In the genomic region with DNA sequence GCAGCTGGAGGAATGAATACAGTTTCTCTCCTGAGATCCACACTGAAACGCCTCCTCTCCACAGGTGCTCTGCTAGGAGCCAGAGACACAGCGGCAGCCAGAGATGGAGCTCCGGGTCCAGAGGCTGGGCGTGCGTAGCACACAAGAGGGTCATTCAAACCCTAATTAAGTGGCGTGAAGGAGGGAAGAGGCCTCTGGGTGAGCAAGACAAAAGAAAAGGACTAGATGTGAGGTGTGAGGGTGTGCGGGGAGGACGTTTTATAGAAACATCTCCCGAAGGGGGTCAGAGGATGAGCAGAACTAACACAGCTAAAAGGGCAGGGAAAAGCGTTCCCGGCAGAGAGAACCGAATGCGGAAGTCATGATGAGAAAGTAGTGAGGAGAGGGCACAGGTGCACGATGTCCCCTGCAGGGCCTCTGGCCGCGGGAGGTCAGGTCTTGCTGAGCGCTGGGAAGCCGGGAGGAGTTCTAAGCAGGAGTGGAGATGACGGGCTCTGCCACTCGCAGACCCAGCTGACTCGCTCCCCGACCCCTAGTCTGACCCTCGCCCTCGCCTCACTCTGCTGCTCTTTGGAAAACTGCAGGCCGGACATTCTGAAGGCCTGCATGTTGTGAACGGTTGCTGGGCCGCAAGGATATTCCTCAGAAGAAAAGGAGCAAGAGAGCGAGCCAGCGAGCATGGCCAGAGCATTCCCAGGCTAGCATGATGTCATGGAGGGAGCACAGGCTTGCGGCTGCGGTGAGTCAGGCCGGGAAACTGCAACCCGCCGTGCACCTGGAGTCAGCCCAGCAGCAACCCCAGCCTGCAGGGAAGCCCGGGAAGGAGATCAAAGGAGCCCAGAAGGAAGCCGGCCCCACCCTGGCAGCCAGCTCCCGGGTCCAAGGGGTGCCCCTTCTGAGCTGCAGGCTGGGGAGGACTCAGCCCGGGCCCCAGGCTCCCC, we compare ENCODE assay signal across 9 cellular contexts. TPM values are rescaled to one million over a fixed set of nuclear protein-coding genes. Genes with fewer than 3 reads are reported as not detected.
A peak's percentile ranks its signal among the peaks of the same experiment; 100 is the strongest.
DNase-seq lines count a peak whose midpoint lies in the region; ATAC-seq and TF ChIP-seq lines count a peak whose summit lies in the region.
"Had no signal": no experiment of that assay in that cellular context is flagged by ENCODE, and none has a peak within 500 bp of the region (broad histone marks: within the 10 kb centered on the region; RNA-seq: fewer than 3 reads in every experiment).

No MANE protein-coding gene starts in this region.

- intact Hi-C loops in vagina (cut with DNase I), result no loop called here

- no peak for ATAC-seq in GM19023 (IDR thresholded peaks at IDR 0.05; ENCODE audit: unreplicated experiment)

- DNase-seq in NCI-H748 (lab: John Stamatoyannopoulos, UW; ENCODE audit: unreplicated experiment) (peak; percentile 4), NCI-H748 treated with DMSO at 0.1 percent for 48 hours (lab: John Stamatoyannopoulos, UW) (no peak), caudate nucleus (lab: John Stamatoyannopoulos, UW) (peak in 13 of 61 donors; percentile 9 to 73 (median 14)), kidney tubule cell (ENCODE audit: low spot score) (peak; percentile 89), vagina (ENCODE audit: extremely low spot score in 2 of 2) (no peak), superior temporal gyrus (ENCODE audit: extremely low spot score) (no peak)
- no peak for DNase-seq in stimulated activated naive CD4-positive, alpha-beta T cell treated with Interleukin-2 at 50 U/mL for 16 hours (lab: John Stamatoyannopoulos, UW)
- DNase-seq: spleen had no signal

- TF ChIP-seq POLR2A in vagina (IDR thresholded peaks at IDR 0.05), result no peak

- H3K36me3 ChIP-seq in vagina, result no peaks in the 10 kb centered on the region
- H3K36me3 ChIP-seq: spleen had no signal

- H3K4me1 ChIP-seq in vagina, result peaks cover 15% of the 10 kb centered on the region

- H3K9me3 ChIP-seq in vagina, result no peaks in the 10 kb centered on the region

- no peak overlapping the region for H3K4me3 ChIP-seq in vagina
- H3K4me3 ChIP-seq: spleen had no signal

- no peaks in the 10 kb centered on the region for H3K27me3 ChIP-seq in vagina

- H3K27ac ChIP-seq in caudate nucleus (ENCODE audit: low read depth, low read length) (peak overlapping the region; percentile 52), vagina (peak overlapping the region; percentile 35)
- H3K27ac ChIP-seq: spleen had no signal

- TF ChIP-seq CTCF in vagina (IDR thresholded peaks at IDR 0.05), result no peak

RNA-seq across cellular contexts. Expression of a gene that starts 54.2 kb away (rescaled TPM):
- total RNA-seq in vagina, result 17.2 TPM

Comparison
In these comparisons a context has a peak if more than half of its experiments do, and no peak if none do; other contexts are left out.
1. DNase-seq: peak in NCI-H748 (single experiment) and kidney tubule cell (single experiment); none in NCI-H748 treated with DMSO at 0.1 percent for 48 hours (single experiment), vagina (0 of 2), superior temporal gyrus (single experiment) and stimulated activated naive CD4-positive, alpha-beta T cell treated with Interleukin-2 at 50 U/mL for 16 hours (single experiment).